In genomic region chr10:117174439-117175214, GRCh38 we compare ENCODE assay signal across 8 cellular contexts. TPM values are rescaled to one million over a fixed set of nuclear protein-coding genes. Genes with fewer than 3 reads are reported as not detected.
DNase-seq lines count a peak whose midpoint lies in the region; ATAC-seq and TF ChIP-seq lines count a peak whose summit lies in the region.

No MANE protein-coding gene starts in this region.

- POLR2A ChIA-PET in activated CD8-positive, alpha-beta T cell treated with anti-CD3 and anti-CD28 coated beads for 36 hours (lab: Charles Lee) = no interaction called here

- peak overlapping the region; percentile 66 for H3K4me3 Mint-ChIP-seq in activated CD8-positive, alpha-beta T cell treated with anti-CD3 and anti-CD28 coated beads for 36 hours
- peak overlapping the region; percentile 87 for H3K4me3 Mint-ChIP-seq in effector memory CD8-positive, alpha-beta T cell
- peak overlapping the region; percentile 73 for H3K4me3 Mint-ChIP-seq in mesothelial cell of epicardium

- H3K27me3 Mint-ChIP-seq in activated CD8-positive, alpha-beta T cell treated with anti-CD3 and anti-CD28 coated beads for 36 hours = peaks cover 28% of the 10 kb centered on the region
- peaks cover 28 to 54% of the 10 kb centered on the region in 2 donors for H3K27me3 Mint-ChIP-seq in effector memory CD8-positive, alpha-beta T cell
- H3K27me3 Mint-ChIP-seq in mesothelial cell of epicardium (ENCODE audit: low read depth) = peaks cover 93% of the 10 kb centered on the region

- H3K27ac Mint-ChIP-seq in activated CD8-positive, alpha-beta T cell treated with anti-CD3 and anti-CD28 coated beads for 36 hours = no peak overlapping the region
- peak overlapping the region in 1 of 2 donors; percentile 55 for H3K27ac Mint-ChIP-seq in effector memory CD8-positive, alpha-beta T cell
- no peak overlapping the region for H3K27ac Mint-ChIP-seq in mesothelial cell of epicardium

- ATAC-seq in GM19324 (IDR thresholded peaks at IDR 0.05; ENCODE audit: low FRiP score, unreplicated experiment) (peak; percentile 78), HG03442 (IDR thresholded peaks at IDR 0.05; ENCODE audit: unreplicated experiment) (peak; percentile 80)
- ATAC-seq in activated CD8-positive, alpha-beta T cell treated with anti-CD3 and anti-CD28 coated beads for 36 hours = peak; percentile 86
- peak; percentile 87 for ATAC-seq in effector memory CD8-positive, alpha-beta T cell (replicated peaks)

- intact Hi-C loops in activated CD8-positive, alpha-beta T cell treated with anti-CD3 and anti-CD28 coated beads for 36 hours (cut with micrococcal nuclease) = loop anchor here (1.0 to 5.0 kb wide), 2 partner anchors 377 to 492 kb away; no protein-coding TSS in a partner anchor

- peaks cover 17% of the 10 kb centered on the region for H3K4me1 Mint-ChIP-seq in activated CD8-positive, alpha-beta T cell treated with anti-CD3 and anti-CD28 coated beads for 36 hours (ENCODE audit: low read depth)
- H3K4me1 Mint-ChIP-seq in effector memory CD8-positive, alpha-beta T cell (ENCODE audit: low read depth in 2 of 2) = peaks cover 14% of the 10 kb centered on the region in 2 donors
- peaks cover 13% of the 10 kb centered on the region for H3K4me1 Mint-ChIP-seq in mesothelial cell of epicardium

- no peaks in the 10 kb centered on the region for H3K9me3 Mint-ChIP-seq in activated CD8-positive, alpha-beta T cell treated with anti-CD3 and anti-CD28 coated beads for 36 hours
- H3K9me3 Mint-ChIP-seq in effector memory CD8-positive, alpha-beta T cell = no peaks in the 10 kb centered on the region
- no peaks in the 10 kb centered on the region for H3K9me3 Mint-ChIP-seq in mesothelial cell of epicardium

- peak; percentile 77 for TF ChIP-seq CTCF in activated CD8-positive, alpha-beta T cell treated with anti-CD3 and anti-CD28 coated beads for 36 hours (IDR thresholded peaks at IDR 0.05)
- peak; percentile 90 for TF ChIP-seq CTCF in mesothelial cell of epicardium (IDR thresholded peaks at IDR 0.05; ENCODE audit: unreplicated experiment)

- no peaks in the 10 kb centered on the region for H3K36me3 Mint-ChIP-seq in activated CD8-positive, alpha-beta T cell treated with anti-CD3 and anti-CD28 coated beads for 36 hours (ENCODE audit: low read depth)
- peaks cover 3% of the 10 kb centered on the region for H3K36me3 Mint-ChIP-seq in effector memory CD8-positive, alpha-beta T cell (ENCODE audit: insufficient read depth)
- no peaks in the 10 kb centered on the region for H3K36me3 Mint-ChIP-seq in mesothelial cell of epicardium

- CTCF ChIA-PET in activated CD8-positive, alpha-beta T cell treated with anti-CD3 and anti-CD28 coated beads for 36 hours (lab: Charles Lee) = interaction anchor here (0.6 to 4.1 kb wide), 42 partner anchors 8 to 1066 kb away, joined by 3 to 111 read pairs (median 5); partner anchors contain the start of genes KCNK18 and SHTN1

- DNase-seq in C1 segment of cervical spinal cord (lab: John Stamatoyannopoulos, UW) (peak in 13 of 14 donors; percentile 7 to 79 (median 62)), NCI-H526 (lab: John Stamatoyannopoulos, UW) (peak; percentile 67 to 86), mesothelial cell of epicardium (ENCODE audit: low spot score in 2 of 2, unreplicated experiment in 2 of 2) (peak; percentile 49 to 88)
- DNase-seq in activated CD8-positive, alpha-beta T cell treated with anti-CD3 and anti-CD28 coated beads for 36 hours = peak; percentile 93
- DNase-seq in effector memory CD8-positive, alpha-beta T cell = peak; percentile 71 to 83 (median 71)
- DNase-seq in stimulated activated CD8-positive, alpha-beta memory T cell treated with anti-CD3 and anti-CD28 coated beads, Interleukin-15, amount 100 ng/mL, for 1 hour (ENCODE audit: low read depth) = peak; percentile 80

RNA-seq across cellular contexts. Expression of gene KCNK18, which starts 22.7 kb away (rescaled TPM):
- total RNA-seq in activated CD8-positive, alpha-beta T cell treated with anti-CD3 and anti-CD28 coated beads for 36 hours = not detected
- not detected in 3 replicates for total RNA-seq in mesothelial cell of epicardium

RNA-seq across cellular contexts. Expression of gene VAX1, which starts 36.6 kb away (rescaled TPM):
- total RNA-seq in activated CD8-positive, alpha-beta T cell treated with anti-CD3 and anti-CD28 coated beads for 36 hours = not detected
- 0.09 TPM in 1 of 3 replicates, not detected in the others for total RNA-seq in mesothelial cell of epicardium

Comparison
In these comparisons a context has a peak if more than half of its experiments do, and no peak if none do; other contexts are left out.
1. Peak in every context shown above with its lines: DNase-seq and ATAC-seq.